Comparison of ENCODE assay signal across 19 cellular contexts in the genomic region with DNA sequence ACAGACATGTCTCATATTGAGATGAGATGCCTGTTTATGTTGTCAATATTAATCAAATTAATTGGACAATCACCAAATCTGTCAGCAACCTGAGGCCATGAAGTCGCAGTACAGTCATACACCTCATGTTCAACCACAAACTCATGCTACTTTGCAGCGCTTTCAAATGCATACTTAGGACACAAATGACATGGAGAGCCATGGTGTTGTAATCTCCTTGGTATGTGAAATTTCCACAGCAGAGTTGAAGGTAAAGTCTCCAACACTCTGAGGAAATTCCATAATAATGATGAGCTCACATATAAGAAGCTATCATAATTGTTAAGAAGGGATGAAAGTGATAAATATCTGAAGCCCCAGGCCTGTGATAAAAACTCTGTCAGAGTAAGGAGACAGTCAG.
DNase-seq lines count a peak whose midpoint lies in the region; TF ChIP-seq lines count a peak whose summit lies in the region.
"Had no signal": no experiment of that assay in that cellular context is flagged by ENCODE, and none has a peak within 500 bp of the region (broad histone marks: within the 10 kb centered on the region; RNA-seq: fewer than 3 reads in every experiment).

No MANE protein-coding gene starts in this region.

- TF ChIP-seq POLR2A in breast epithelium (IDR thresholded peaks at IDR 0.05), result no peak

- CTCF ChIA-PET in mammary epithelial cell (lab: Charles Lee; ENCODE audit: low non-redundant PET), result no interaction called here

- peak; percentile 86 for DNase-seq in mammary epithelial cell
- DNase-seq in breast epithelium (ENCODE audit: low spot score in 2 of 2), result no peak
- peak; percentile 10 for DNase-seq in astrocyte of the hippocampus (ENCODE audit: low read depth, low spot score)
- peak; percentile 72 for DNase-seq in glomerular visceral epithelial cell (ENCODE audit: extremely low spot score)
- no peak for DNase-seq in NCI-H2081 treated with DMSO at 0.1 percent for 48 hours (lab: John Stamatoyannopoulos, UW)
- no peak for DNase-seq in stimulated activated CD8-positive, alpha-beta memory T cell treated with anti-CD3 and anti-CD28 coated beads, Interleukin-4, amount 100 ng/mL, for 48 hours
- DNase-seq in NCI-H524 (lab: John Stamatoyannopoulos, UW), result no peak
- DNase-seq in HT-29 (ENCODE audit: low spot score), result no peak
- DNase-seq: activated CD4-positive, alpha-beta T cell treated with anti-CD3 and anti-CD28 coated beads for 36 hours; activated naive CD8-positive, alpha-beta T cell treated with anti-CD3 and anti-CD28 coated beads, Interleukin-2, amount 10 ng/mL, durations not matched to agents 7 days and 5 days; effector memory CD4-positive, alpha-beta T cell; KBM-7; natural killer cell; NCI-H187 treated with DMSO at 0.1 percent for 48 hours; stimulated activated CD4-positive, alpha-beta T cell treated with anti-CD3 and anti-CD28 coated beads, Interleukin-2, amount 100 ng/mL, for 48 hours; stomach; SW 1271 had no signal

- H3K27me3 ChIP-seq in mammary epithelial cell (ENCODE audit: insufficient read depth, low read length) (no peaks in the 10 kb centered on the region), breast epithelium (no peaks in the 10 kb centered on the region)
- H3K27me3 ChIP-seq: BLaER1, stomach had no signal

- no peak overlapping the region for H3K27ac ChIP-seq in mammary epithelial cell (ENCODE audit: insufficient read depth, low read depth, low read length)
- H3K27ac ChIP-seq in breast epithelium, result no peak overlapping the region
- H3K27ac ChIP-seq: 22Rv1, BLaER1, stomach had no signal

- H3K9me3 ChIP-seq in mammary epithelial cell (replicated peaks; ENCODE audit: insufficient read depth, low read length) (no peaks in the 10 kb centered on the region), breast epithelium (no peaks in the 10 kb centered on the region)
- H3K9me3 ChIP-seq: BLaER1, stomach had no signal

- H3K4me2 ChIP-seq in mammary epithelial cell (ENCODE audit: insufficient read depth, low read depth, low read length), result no peak overlapping the region
- H3K4me2 ChIP-seq: BLaER1 had no signal

- no peaks in the 10 kb centered on the region for H3K36me3 ChIP-seq in mammary epithelial cell (ENCODE audit: insufficient read depth, low read length)
- H3K36me3 ChIP-seq in breast epithelium, result no peaks in the 10 kb centered on the region
- H3K36me3 ChIP-seq: BLaER1, stomach had no signal

- in situ Hi-C loops in mammary epithelial cell (cut with MboI; ENCODE audit: low sequenced_read_pairs in 2 of 2), result no loop called here

- H3K9ac ChIP-seq in mammary epithelial cell (ENCODE audit: insufficient read depth, low read length), result no peak overlapping the region
- H3K9ac ChIP-seq: BLaER1 had no signal

- H3K79me2 ChIP-seq in mammary epithelial cell (ENCODE audit: insufficient read depth, low read length), result no peaks in the 10 kb centered on the region

- WGBS in mammary epithelial cell (ENCODE audit: low coverage, missing lambda C conversion rate), result 4% methylated on average over 2 of the region's 2 CpGs

- no peak overlapping the region for H3K4me3 ChIP-seq in mammary epithelial cell (replicated peaks in 1 of 3; ENCODE audit: insufficient read depth in 1 of 3, low read depth in 2 of 3, low read length in 3 of 3)
- H3K4me3 ChIP-seq in breast epithelium, result no peak overlapping the region
- H3K4me3 ChIP-seq: BLaER1, stomach had no signal

- H2AFZ ChIP-seq in mammary epithelial cell (ENCODE audit: low read depth, low read length), result peak overlapping the region; percentile 27

- no TSS peak for BruUV-seq in mammary epithelial cell (replicated peaks; lab: Mats Ljungman, UMichigan)

- intact Hi-C loops in mammary epithelial cell (cut with micrococcal nuclease) (no loop called here), breast epithelium (cut with DNase I; ENCODE audit: low total_unique reads) (loop anchor here (5.0 kb wide), 1 partner anchor 288 kb away; no protein-coding TSS in a partner anchor)

- dilution Hi-C loops in mammary epithelial cell (cut with HindIII; ENCODE audit: low sequenced_read_pairs), result no loop called here

- TF ChIP-seq CTCF in mammary epithelial cell (conservative IDR thresholded peaks at IDR 0.05 in 1 of 2, IDR thresholded peaks at IDR 0.05 in 1 of 2; ENCODE audit: extremely low read depth in 1 of 2, insufficient read depth in 1 of 2, low read depth in 1 of 2, low read length in 2 of 2) (no peak), breast epithelium (IDR thresholded peaks at IDR 0.05) (no peak)

- no peaks in the 10 kb centered on the region for H4K20me1 ChIP-seq in mammary epithelial cell (ENCODE audit: insufficient read depth, low read length)
- H4K20me1 ChIP-seq: BLaER1 had no signal

- H3K4me1 ChIP-seq in mammary epithelial cell (ENCODE audit: insufficient read depth, low read length) (peaks cover 5% of the 10 kb centered on the region), breast epithelium (no peaks in the 10 kb centered on the region)
- H3K4me1 ChIP-seq: BLaER1, stomach had no signal

Comparison
In these comparisons a context has a peak if more than half of its experiments do, and no peak if none do; other contexts are left out.
1. DNase-seq: peak in mammary epithelial cell (single experiment), astrocyte of the hippocampus (single experiment) and glomerular visceral epithelial cell (single experiment); none in breast epithelium (0 of 2), NCI-H2081 treated with DMSO at 0.1 percent for 48 hours (single experiment), stimulated activated CD8-positive, alpha-beta memory T cell treated with anti-CD3 and anti-CD28 coated beads, Interleukin-4, amount 100 ng/mL, for 48 hours (single experiment), NCI-H524 (0 of 2) and HT-29 (single experiment).